In the genomic region with DNA sequence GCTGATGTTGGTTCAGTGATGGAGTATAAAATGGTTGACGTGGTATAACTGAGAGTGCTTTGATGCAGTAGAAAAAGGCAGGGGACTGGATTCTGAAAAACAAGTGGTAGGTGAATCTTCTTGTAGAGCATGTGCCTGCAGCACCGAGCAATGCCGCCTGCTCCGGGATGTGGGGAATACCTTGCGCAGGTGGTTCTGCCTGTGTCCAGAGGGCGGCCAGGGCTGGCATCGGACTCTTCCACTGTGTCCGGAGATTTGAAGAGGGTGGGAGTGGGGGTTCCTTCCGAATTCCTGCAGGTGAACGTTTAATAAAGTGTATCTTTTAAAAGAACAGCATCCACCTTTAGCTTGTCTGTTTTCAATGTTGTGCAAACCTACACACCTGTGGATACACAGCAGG, we compare ENCODE assay signal across 21 cellular contexts.
DNase-seq lines count a peak whose midpoint lies in the region; ATAC-seq and TF ChIP-seq lines count a peak whose summit lies in the region.
"Had no signal": no experiment of that assay in that cellular context is flagged by ENCODE, and none has a peak within 500 bp of the region (broad histone marks: within the 10 kb centered on the region; RNA-seq: fewer than 3 reads in every experiment).

No MANE protein-coding gene starts in this region.

- 65 to 75% methylated on average over 10 of the region's 10 CpGs for WGBS in heart right ventricle, 2 donors
- 77% methylated on average over 10 of the region's 10 CpGs for WGBS in right cardiac atrium
- WGBS in sigmoid colon, 2 donors, result 94% methylated on average over 10 of the region's 10 CpGs

- H3K4me1 ChIP-seq in heart right ventricle (peaks cover 36 to 100% (median 94%) of the 10 kb centered on the region in 9 donors), right cardiac atrium (ENCODE audit: control insufficient read depth, insufficient read depth, low read length) (peaks cover 16% of the 10 kb centered on the region), sigmoid colon (peaks cover 0 to 100% (median 95%) of the 10 kb centered on the region in 4 donors), vagina (peaks cover 93% of the 10 kb centered on the region)

- peak overlapping the region in 7 of 10 donors; percentile 26 to 86 (median 76) for H3K27ac ChIP-seq in heart right ventricle
- no peak overlapping the region for H3K27ac ChIP-seq in right cardiac atrium (ENCODE audit: low read length)
- peak overlapping the region; percentile 77 to 99 (median 86) for H3K27ac ChIP-seq in sigmoid colon
- peak overlapping the region; percentile 78 for H3K27ac ChIP-seq in vagina
- H3K27ac ChIP-seq: BLaER1 treated with 17β-estradiol and CSF1 and Interleukin-3, amounts not matched to agents 10 nM and 100 nM had no signal

- TF ChIP-seq POLR2A in sigmoid colon (IDR thresholded peaks at IDR 0.05), result no peak
- TF ChIP-seq POLR2A in vagina (IDR thresholded peaks at IDR 0.05), result no peak

- H3K36me3 ChIP-seq in heart right ventricle (peaks cover 0 to 96% (median 32%) of the 10 kb centered on the region in 9 donors), sigmoid colon (peaks cover 16 to 47% (median 29%) of the 10 kb centered on the region in 4 donors), vagina (peaks cover 0 to 39% of the 10 kb centered on the region in 2 donors)

- TF ChIP-seq CTCF in heart right ventricle (IDR thresholded peaks at IDR 0.05) (no peak), sigmoid colon (IDR thresholded peaks at IDR 0.05) (no peak), vagina (IDR thresholded peaks at IDR 0.05) (no peak)

- no peak for TF ChIP-seq EP300 in sigmoid colon (IDR thresholded peaks at IDR 0.05)

- H3K27me3 ChIP-seq in heart right ventricle, result no peaks in the 10 kb centered on the region
- H3K27me3 ChIP-seq in right cardiac atrium (ENCODE audit: control insufficient read depth, insufficient read depth), result no peaks in the 10 kb centered on the region
- no peaks in the 10 kb centered on the region for H3K27me3 ChIP-seq in sigmoid colon
- no peaks in the 10 kb centered on the region for H3K27me3 ChIP-seq in vagina
- H3K27me3 ChIP-seq: BLaER1 treated with 17β-estradiol and CSF1 and Interleukin-3, amounts not matched to agents 10 nM and 100 nM had no signal

- H3K9me3 ChIP-seq in heart right ventricle (no peaks in the 10 kb centered on the region), right cardiac atrium (ENCODE audit: control insufficient read depth, low read length) (no peaks in the 10 kb centered on the region), sigmoid colon (no peaks in the 10 kb centered on the region), vagina (no peaks in the 10 kb centered on the region)
- H3K9me3 ChIP-seq: BLaER1 treated with 17β-estradiol and CSF1 and Interleukin-3, amounts not matched to agents 10 nM and 100 nM had no signal

- ATAC-seq in heart right ventricle (no peak), right cardiac atrium (no peak), left lobe of liver (no peak), HG03095 (IDR thresholded peaks at IDR 0.05; ENCODE audit: unreplicated experiment) (no peak), GM21737 (IDR thresholded peaks at IDR 0.05; ENCODE audit: unreplicated experiment) (no peak)
- ATAC-seq: GM12878, sciatic nerve, T-helper 17 cell had no signal

- intact Hi-C loops in heart right ventricle (cut with DNase I) (loop anchor here in 2 of 10 donors (5.0 to 10.0 kb wide), 2 partner anchors 72 to 295 kb away; no protein-coding TSS in a partner anchor), right cardiac atrium (cut with DNase I) (no loop called here), sigmoid colon (cut with DNase I) (no loop called here), vagina (cut with DNase I) (no loop called here)

- H3K4me3 ChIP-seq in heart right ventricle (no peak overlapping the region), right cardiac atrium (ENCODE audit: low read length) (no peak overlapping the region), sigmoid colon (no peak overlapping the region), vagina (no peak overlapping the region)
- H3K4me3 ChIP-seq: BLaER1 treated with 17β-estradiol and CSF1 and Interleukin-3, amounts not matched to agents 10 nM and 100 nM; GM12878 had no signal

- DNase-seq in heart right ventricle (no peak), right cardiac atrium (no peak), left lobe of liver (ENCODE audit: low spot score) (peak; percentile 43), sigmoid colon (peak; percentile 53), vagina (ENCODE audit: extremely low spot score in 2 of 2) (no peak), midbrain (lab: John Stamatoyannopoulos, UW) (no peak)
- DNase-seq: activated CD4-positive, alpha-beta T cell treated with anti-CD3 and anti-CD28 coated beads, Interleukin-2, amount 50 U/mL, for 48 hours; activated naive CD4-positive, alpha-beta T cell treated with anti-CD3 and anti-CD28 coated beads for 36 hours; activated T-cell treated with anti-CD3 and anti-CD28 coated beads, Interleukin-2, amount 50 U/mL, for 1 hour; DMS 273 treated with DMSO at 0.1 percent for 48 hours; GDM1; NCI-H1048; NCI-H2107; NCI-H524 treated with DMSO at 0.1 percent for 48 hours; stimulated activated CD4-positive, alpha-beta T cell treated with anti-CD3 and anti-CD28 coated beads, Interleukin-1b, Interleukin-23, amount 100 ng/mL, for 48 hours; T-helper 17 cell had no signal

Comparison
In these comparisons a context has a peak if more than half of its experiments do, and no peak if none do; other contexts are left out.
1. DNase-seq: peak in left lobe of liver (single experiment) and sigmoid colon (single experiment); none in heart right ventricle (0 of 2), right cardiac atrium (0 of 3), vagina (0 of 2) and midbrain (single experiment).